In the genomic region with DNA sequence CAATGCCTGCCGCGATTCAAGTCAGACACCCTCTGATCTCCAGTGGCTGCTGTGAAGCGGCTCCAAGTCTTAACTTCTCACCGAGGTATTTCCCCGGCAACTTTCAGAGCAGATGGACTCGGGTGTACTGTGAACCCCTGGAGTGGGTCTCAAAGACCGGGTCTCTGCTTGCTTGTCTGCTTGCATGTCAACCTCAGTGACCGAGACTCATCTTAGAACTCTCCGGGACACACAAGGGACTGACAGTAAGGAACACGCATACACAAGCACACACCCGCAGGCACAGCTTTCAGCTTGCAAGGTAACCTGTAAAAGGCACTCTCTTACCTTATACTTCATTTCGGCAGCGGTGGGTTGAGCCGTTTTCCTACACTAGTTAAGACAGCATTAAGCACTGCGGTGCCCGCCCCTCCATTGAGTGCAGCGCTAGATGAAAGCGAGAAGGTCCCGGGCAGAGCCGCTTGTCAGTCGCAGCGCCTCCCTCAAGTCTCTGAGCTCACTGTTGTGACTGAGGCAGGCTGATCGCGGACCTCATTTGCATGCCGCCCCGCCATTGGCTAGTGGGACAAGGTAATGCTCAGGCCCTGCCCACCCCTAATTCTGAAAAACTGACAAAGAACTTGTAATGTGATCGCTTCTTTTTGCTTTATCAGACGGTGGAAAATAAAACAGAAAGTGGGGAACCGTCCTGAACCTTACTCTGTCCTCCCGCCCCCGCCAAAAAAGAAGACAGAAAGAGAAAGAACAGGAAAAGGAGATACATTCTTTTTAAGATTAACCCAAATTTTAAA, we compare ENCODE assay signal across 8 cellular contexts.
DNase-seq lines count a peak whose midpoint lies in the region; ATAC-seq lines count a peak whose summit lies in the region.

A gene with protein sequence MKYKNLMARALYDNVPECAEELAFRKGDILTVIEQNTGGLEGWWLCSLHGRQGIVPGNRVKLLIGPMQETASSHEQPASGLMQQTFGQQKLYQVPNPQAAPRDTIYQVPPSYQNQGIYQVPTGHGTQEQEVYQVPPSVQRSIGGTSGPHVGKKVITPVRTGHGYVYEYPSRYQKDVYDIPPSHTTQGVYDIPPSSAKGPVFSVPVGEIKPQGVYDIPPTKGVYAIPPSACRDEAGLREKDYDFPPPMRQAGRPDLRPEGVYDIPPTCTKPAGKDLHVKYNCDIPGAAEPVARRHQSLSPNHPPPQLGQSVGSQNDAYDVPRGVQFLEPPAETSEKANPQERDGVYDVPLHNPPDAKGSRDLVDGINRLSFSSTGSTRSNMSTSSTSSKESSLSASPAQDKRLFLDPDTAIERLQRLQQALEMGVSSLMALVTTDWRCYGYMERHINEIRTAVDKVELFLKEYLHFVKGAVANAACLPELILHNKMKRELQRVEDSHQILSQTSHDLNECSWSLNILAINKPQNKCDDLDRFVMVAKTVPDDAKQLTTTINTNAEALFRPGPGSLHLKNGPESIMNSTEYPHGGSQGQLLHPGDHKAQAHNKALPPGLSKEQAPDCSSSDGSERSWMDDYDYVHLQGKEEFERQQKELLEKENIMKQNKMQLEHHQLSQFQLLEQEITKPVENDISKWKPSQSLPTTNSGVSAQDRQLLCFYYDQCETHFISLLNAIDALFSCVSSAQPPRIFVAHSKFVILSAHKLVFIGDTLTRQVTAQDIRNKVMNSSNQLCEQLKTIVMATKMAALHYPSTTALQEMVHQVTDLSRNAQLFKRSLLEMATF (minus strand): TSS at position 492 of the 791 bp plus-strand sequence. CDS start 153 bp downstream, at position 339.

- DNase-seq in AG08396 (ENCODE audit: low spot score): peak; percentile 93
- peak; percentile 19 for DNase-seq in NCI-H345 treated with DMSO at 0.1 percent for 48 hours (lab: John Stamatoyannopoulos, UW; ENCODE audit: unreplicated experiment)
- peak; percentile 77 to 85 (median 83) for DNase-seq in activated CD4-positive, CD25-positive, alpha-beta regulatory T cell (lab: John Stamatoyannopoulos, UW)
- peak; percentile 95 for DNase-seq in central memory CD4-positive, alpha-beta T cell
- peak; percentile 99 for DNase-seq in iris pigment epithelial cell (ENCODE audit: low read depth)
- peak; percentile 90 for DNase-seq in stimulated activated CD4-positive, alpha-beta T cell treated with anti-CD3 and anti-CD28 coated beads, Interleukin-12 subunit alpha, Interleukin-12 subunit beta, amount 100 ng/mL, for 24 hours (ENCODE audit: low read depth in 2 of 2)

- peak; percentile 99 for ATAC-seq in GM19023 (IDR thresholded peaks at IDR 0.05; ENCODE audit: unreplicated experiment)
- peak; percentile 100 for ATAC-seq in HG03280 (IDR thresholded peaks at IDR 0.05; ENCODE audit: unreplicated experiment)

Comparison
In these comparisons a context has a peak if more than half of its experiments do, and no peak if none do; other contexts are left out.
1. Peak in every context shown above with its lines: DNase-seq and ATAC-seq.
2. DNase-seq: peak in every context shown above with its lines; median percentile 99 in iris pigment epithelial cell; 95 in central memory CD4-positive, alpha-beta T cell; 93 in AG08396; 90 in stimulated activated CD4-positive, alpha-beta T cell treated with anti-CD3 and anti-CD28 coated beads, Interleukin-12 subunit alpha, Interleukin-12 subunit beta, amount 100 ng/mL, for 24 hours; 83 in activated CD4-positive, CD25-positive, alpha-beta regulatory T cell; 19 in NCI-H345 treated with DMSO at 0.1 percent for 48 hours.